22 cellular contexts compared by ENCODE assay signal in the genomic region with DNA sequence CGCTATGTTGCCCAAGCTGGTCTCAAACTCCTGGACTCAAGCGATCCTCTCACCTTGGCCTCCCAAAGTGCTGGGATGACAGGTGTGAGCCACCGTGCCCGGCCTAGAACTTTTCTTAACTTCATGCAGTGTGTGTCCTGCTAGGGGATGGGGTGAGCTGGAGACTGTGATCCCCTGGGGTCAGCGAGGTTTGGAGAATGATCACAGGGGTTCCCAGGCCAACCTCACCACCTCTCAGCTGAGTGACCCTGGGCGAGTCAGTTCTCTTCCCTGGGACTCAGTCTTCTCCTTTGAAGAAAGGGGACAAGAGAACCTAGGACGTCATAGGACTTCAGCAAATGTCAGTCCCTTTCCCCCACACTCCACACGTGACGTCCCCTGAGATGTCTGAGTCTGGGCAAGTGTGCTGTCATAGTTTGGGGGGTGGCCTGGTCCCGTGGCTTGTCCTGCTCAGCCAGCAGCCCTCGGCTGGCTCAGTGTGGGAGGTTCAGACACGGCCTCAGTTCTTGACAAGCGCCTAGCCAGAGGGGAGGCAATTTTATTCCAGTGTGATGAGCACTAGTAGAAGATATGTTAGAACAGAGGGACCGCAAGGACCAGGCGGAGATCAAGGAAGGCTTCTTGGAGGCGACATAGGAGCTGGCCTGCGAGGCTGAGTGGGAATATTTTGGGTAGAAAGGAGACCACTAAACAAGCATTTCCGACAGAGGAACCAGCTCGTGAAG. TPM values are rescaled to one million over a fixed set of nuclear protein-coding genes. Genes with fewer than 3 reads are reported as not detected.
"Had no signal": no experiment of that assay in that cellular context is flagged by ENCODE, and none has a peak within 500 bp of the region (broad histone marks: within the 10 kb centered on the region; RNA-seq: fewer than 3 reads in every experiment).

No MANE protein-coding gene starts in this region.

- H3K27me3 Mint-ChIP-seq: activated CD4-positive, alpha-beta T cell treated with anti-CD3 and anti-CD28 coated beads, Interleukin-2, amount 10 ng/mL, durations not matched to agents 7 days and 5 days; activated CD8-positive, alpha-beta memory T cell treated with anti-CD3 and anti-CD28 coated beads, Interleukin-2, amount 10 ng/mL, durations not matched to agents 7 days and 5 days had no signal

- H3K36me3 ChIP-seq: adrenal gland, lower lobe of right lung, pancreas, right lobe of liver, tibial artery had no signal

- H3K27ac Mint-ChIP-seq: activated CD4-positive, alpha-beta T cell treated with anti-CD3 and anti-CD28 coated beads, Interleukin-2, amount 10 ng/mL, durations not matched to agents 7 days and 5 days; activated CD8-positive, alpha-beta memory T cell treated with anti-CD3 and anti-CD28 coated beads, Interleukin-2, amount 10 ng/mL, durations not matched to agents 7 days and 5 days; activated CD8-positive, alpha-beta T cell treated with anti-CD3 and anti-CD28 coated beads for 36 hours; activated naive CD4-positive, alpha-beta T cell treated with anti-CD3 and anti-CD28 coated beads, Interleukin-2, amount 50 U/mL, for 24 hours; activated T-helper 1 cell treated with anti-CD3 and anti-CD28 coated beads, Interleukin-12 subunit alpha, Interleukin-12 subunit beta, Interleukin-2, Interleukin-4 antibody, amounts not matched to agents 30 ng/mL and 10 ng/mL and 1 ng/mL, durations not matched to agents 14 hours and 24 hours and 36 hours; naive thymus-derived CD8-positive, alpha-beta T cell; stimulated activated effector memory CD8-positive, alpha-beta T cell treated with anti-CD3 and anti-CD28 coated beads, Interleukin-12 subunit alpha, Interleukin-12 subunit beta, amount 100 ng/mL, for 72 hours had no signal

- DNase-seq: activated CD4-positive, alpha-beta T cell treated with anti-CD3 and anti-CD28 coated beads, Interleukin-2, amount 10 ng/mL, durations not matched to agents 7 days and 5 days; activated CD8-positive, alpha-beta memory T cell treated with anti-CD3 and anti-CD28 coated beads, Interleukin-2, amount 10 ng/mL, durations not matched to agents 7 days and 5 days; activated CD8-positive, alpha-beta T cell treated with anti-CD3 and anti-CD28 coated beads for 36 hours; activated gamma-delta T cell treated with Interleukin-2 at 50 U/mL for 16 hours; activated T-cell treated with anti-CD3 and anti-CD28 coated beads for 4 hours; adrenal gland; central memory CD4-positive, alpha-beta T cell; effector memory CD4-positive, alpha-beta T cell; foreskin melanocyte; naive thymus-derived CD8-positive, alpha-beta T cell; right lobe of liver; stimulated activated CD4-positive, alpha-beta T cell treated with anti-CD3 and anti-CD28 coated beads, Interleukin-2, amount 100 ng/mL, for 24 hours had no signal

- H3K27ac ChIP-seq: adrenal gland, lower lobe of right lung, pancreas, right lobe of liver, VCaP had no signal

- H3K4me1 Mint-ChIP-seq: activated CD4-positive, alpha-beta T cell treated with anti-CD3 and anti-CD28 coated beads, Interleukin-2, amount 10 ng/mL, durations not matched to agents 7 days and 5 days; activated CD8-positive, alpha-beta memory T cell treated with anti-CD3 and anti-CD28 coated beads, Interleukin-2, amount 10 ng/mL, durations not matched to agents 7 days and 5 days; activated naive CD4-positive, alpha-beta T cell treated with anti-CD3 and anti-CD28 coated beads, Interleukin-2, amount 50 U/mL, for 24 hours; naive thymus-derived CD8-positive, alpha-beta T cell; stimulated activated effector memory CD8-positive, alpha-beta T cell treated with anti-CD3 and anti-CD28 coated beads, Interleukin-12 subunit alpha, Interleukin-12 subunit beta, amount 100 ng/mL, for 72 hours had no signal

- H3K9me3 ChIP-seq: adrenal gland, lower lobe of right lung, pancreas, right lobe of liver, tibial artery had no signal

- H3K4me1 ChIP-seq: adrenal gland, lower lobe of right lung, pancreas, right lobe of liver had no signal

- H3K27me3 ChIP-seq: adrenal gland, pancreas, right lobe of liver, tibial artery had no signal

- ATAC-seq: activated CD4-positive, CD25-positive, alpha-beta regulatory T cell treated with anti-CD3 and anti-CD28 coated beads, Interleukin-2, amount 50 U/mL, for 24 hours; activated CD8-positive, alpha-beta memory T cell treated with anti-CD3 and anti-CD28 coated beads, Interleukin-2, amount 10 ng/mL, durations not matched to agents 7 days and 5 days; activated CD8-positive, alpha-beta T cell treated with anti-CD3 and anti-CD28 coated beads for 36 hours; naive thymus-derived CD8-positive, alpha-beta T cell; pancreas had no signal

- H3K4me3 Mint-ChIP-seq: activated CD4-positive, alpha-beta T cell treated with anti-CD3 and anti-CD28 coated beads, Interleukin-2, amount 10 ng/mL, durations not matched to agents 7 days and 5 days; activated CD8-positive, alpha-beta memory T cell treated with anti-CD3 and anti-CD28 coated beads, Interleukin-2, amount 10 ng/mL, durations not matched to agents 7 days and 5 days; activated CD8-positive, alpha-beta T cell treated with anti-CD3 and anti-CD28 coated beads for 36 hours; activated naive CD4-positive, alpha-beta T cell treated with anti-CD3 and anti-CD28 coated beads, Interleukin-2, amount 50 U/mL, for 24 hours; activated T-helper 1 cell treated with anti-CD3 and anti-CD28 coated beads, Interleukin-12 subunit alpha, Interleukin-12 subunit beta, Interleukin-2, Interleukin-4 antibody, amounts not matched to agents 30 ng/mL and 10 ng/mL and 1 ng/mL, durations not matched to agents 14 hours and 24 hours and 36 hours; naive thymus-derived CD8-positive, alpha-beta T cell; stimulated activated effector memory CD8-positive, alpha-beta T cell treated with anti-CD3 and anti-CD28 coated beads, Interleukin-12 subunit alpha, Interleukin-12 subunit beta, amount 100 ng/mL, for 72 hours had no signal

- H3K4me3 ChIP-seq: adrenal gland, lower lobe of right lung, pancreas, right lobe of liver, skin epidermis, tibial artery had no signal

- H3K9me3 Mint-ChIP-seq: activated CD4-positive, alpha-beta T cell treated with anti-CD3 and anti-CD28 coated beads, Interleukin-2, amount 10 ng/mL, durations not matched to agents 7 days and 5 days; activated CD8-positive, alpha-beta T cell treated with anti-CD3 and anti-CD28 coated beads for 36 hours; activated naive CD4-positive, alpha-beta T cell treated with anti-CD3 and anti-CD28 coated beads, Interleukin-2, amount 50 U/mL, for 24 hours; activated T-helper 1 cell treated with anti-CD3 and anti-CD28 coated beads, Interleukin-12 subunit alpha, Interleukin-12 subunit beta, Interleukin-2, Interleukin-4 antibody, amounts not matched to agents 30 ng/mL and 10 ng/mL and 1 ng/mL, durations not matched to agents 14 hours and 24 hours and 36 hours; naive thymus-derived CD8-positive, alpha-beta T cell; stimulated activated effector memory CD8-positive, alpha-beta T cell treated with anti-CD3 and anti-CD28 coated beads, Interleukin-12 subunit alpha, Interleukin-12 subunit beta, amount 100 ng/mL, for 72 hours had no signal

- H3K36me3 Mint-ChIP-seq: activated CD8-positive, alpha-beta memory T cell treated with anti-CD3 and anti-CD28 coated beads, Interleukin-2, amount 10 ng/mL, durations not matched to agents 7 days and 5 days; activated naive CD4-positive, alpha-beta T cell treated with anti-CD3 and anti-CD28 coated beads, Interleukin-2, amount 50 U/mL, for 24 hours; naive thymus-derived CD8-positive, alpha-beta T cell; stimulated activated effector memory CD8-positive, alpha-beta T cell treated with anti-CD3 and anti-CD28 coated beads, Interleukin-12 subunit alpha, Interleukin-12 subunit beta, amount 100 ng/mL, for 72 hours had no signal

RNA-seq across cellular contexts. Expression of a gene that starts 43.3 kb away (rescaled TPM):
- total RNA-seq: activated CD4-positive, alpha-beta T cell treated with anti-CD3 and anti-CD28 coated beads, Interleukin-2, amount 10 ng/mL, durations not matched to agents 7 days and 5 days; activated CD8-positive, alpha-beta memory T cell treated with anti-CD3 and anti-CD28 coated beads, Interleukin-2, amount 10 ng/mL, durations not matched to agents 7 days and 5 days; activated CD8-positive, alpha-beta T cell treated with anti-CD3 and anti-CD28 coated beads for 36 hours; activated T-helper 1 cell treated with anti-CD3 and anti-CD28 coated beads, Interleukin-12 subunit alpha, Interleukin-12 subunit beta, Interleukin-2, Interleukin-4 antibody, amounts not matched to agents 30 ng/mL and 10 ng/mL and 1 ng/mL, durations not matched to agents 14 hours and 24 hours and 36 hours; naive thymus-derived CD8-positive, alpha-beta T cell; T-helper 2 cell treated with Interferon-gamma antibody and Interleukin-4, amounts not matched to agents 100 ng/mL and 5 ng/mL, for 36 hours had no signal
- polyA plus RNA-seq: naive thymus-derived CD8-positive, alpha-beta T cell had no signal
